21 cellular contexts compared by ENCODE assay signal in the genomic region with DNA sequence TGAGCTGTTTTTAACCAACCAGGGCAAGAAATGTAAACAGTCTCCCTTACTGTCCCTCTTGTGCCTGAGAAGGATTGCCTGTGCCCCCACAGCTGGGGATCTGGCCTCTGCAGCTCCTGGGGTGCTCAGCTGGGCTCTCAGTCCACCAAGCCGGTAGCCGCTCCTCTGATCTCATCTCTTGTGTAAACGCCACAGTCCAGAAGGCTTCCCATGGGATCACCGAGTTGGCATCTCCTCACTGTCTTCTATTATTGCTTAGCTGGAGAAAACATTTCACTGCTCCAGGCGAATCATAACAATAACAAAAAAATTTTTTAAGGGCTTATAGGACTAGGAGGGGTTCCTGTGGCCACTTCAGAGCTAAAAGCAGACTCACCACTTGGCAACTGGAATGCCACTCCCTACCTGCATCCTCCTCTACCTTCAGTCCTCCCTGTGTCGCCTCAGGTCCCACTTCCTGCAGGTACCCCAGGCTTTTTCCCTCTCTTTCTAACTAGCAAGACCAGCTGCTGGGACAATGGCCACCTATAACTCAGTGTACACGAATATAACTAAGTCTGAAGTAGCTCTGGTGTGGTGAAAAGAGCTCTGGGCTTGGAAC.
DNase-seq lines count a peak whose midpoint lies in the region; TF ChIP-seq lines count a peak whose summit lies in the region.
"Had no signal": no experiment of that assay in that cellular context is flagged by ENCODE, and none has a peak within 500 bp of the region (broad histone marks: within the 10 kb centered on the region; RNA-seq: fewer than 3 reads in every experiment).

No MANE protein-coding gene starts in this region.

- no peak for TF ChIP-seq CTCF in fibroblast of pulmonary artery (IDR thresholded peaks at IDR 0.05; ENCODE audit: low read length, missing control alignments)
- no peak for TF ChIP-seq CTCF in WERI-Rb-1 (IDR thresholded peaks at IDR 0.05; ENCODE audit: low read depth, low read length)

- DNase-seq in NCI-H2107 treated with DMSO at 0.1 percent for 48 hours (lab: John Stamatoyannopoulos, UW; ENCODE audit: unreplicated experiment) (peak; percentile 11), NCI-H2107 (lab: John Stamatoyannopoulos, UW) (no peak), T1000 (lab: John Stamatoyannopoulos, UW) (peak; percentile 59), fibroblast of pulmonary artery (ENCODE audit: low read depth) (peak; percentile 45), smooth muscle cell of the brain vasculature (ENCODE audit: low read depth, low spot score) (peak; percentile 88), NCI-H1436 treated with DMSO at 0.1 percent for 48 hours (lab: John Stamatoyannopoulos, UW) (no peak), WERI-Rb-1 (no peak)
- no peak for DNase-seq in activated CD4-positive, alpha-beta memory T cell treated with anti-CD3 and anti-CD28 coated beads for 36 hours
- DNase-seq: activated CD4-positive, alpha-beta T cell treated with anti-CD3 and anti-CD28 coated beads for 1 hour; C1 segment of cervical spinal cord; dorsolateral prefrontal cortex; esophagus squamous epithelium; hippocampal formation; left cardiac atrium; NCI-H1048; occipital lobe had no signal

- H3K4me1 Mint-ChIP-seq in activated CD4-positive, alpha-beta memory T cell treated with anti-CD3 and anti-CD28 coated beads for 36 hours (ENCODE audit: low read depth) = no peaks in the 10 kb centered on the region
- H3K4me1 Mint-ChIP-seq: IgD-negative memory B cell had no signal

- H3K27ac ChIP-seq in WERI-Rb-1 = no peak overlapping the region
- H3K27ac ChIP-seq: dorsolateral prefrontal cortex, esophagus squamous epithelium, SJSA1, skin epidermis, tibial nerve had no signal

- H3K27ac Mint-ChIP-seq in activated CD4-positive, alpha-beta memory T cell treated with anti-CD3 and anti-CD28 coated beads for 36 hours = no peak overlapping the region
- H3K27ac Mint-ChIP-seq: IgD-negative memory B cell; T-helper 2 cell treated with Interferon-gamma antibody and Interleukin-4, amounts not matched to agents 5 μg/mL and 100 μg/mL, for 36 hours had no signal

- no peaks in the 10 kb centered on the region for H3K9me3 ChIP-seq in WERI-Rb-1 (ENCODE audit: severe bottlenecking)
- H3K9me3 ChIP-seq: esophagus squamous epithelium, SJSA1, tibial nerve had no signal

- H3K9me3 Mint-ChIP-seq in activated CD4-positive, alpha-beta memory T cell treated with anti-CD3 and anti-CD28 coated beads for 36 hours = no peaks in the 10 kb centered on the region
- H3K9me3 Mint-ChIP-seq: T-helper 2 cell treated with Interferon-gamma antibody and Interleukin-4, amounts not matched to agents 5 μg/mL and 100 μg/mL, for 36 hours had no signal

- H3K4me3 Mint-ChIP-seq in activated CD4-positive, alpha-beta memory T cell treated with anti-CD3 and anti-CD28 coated beads for 36 hours = no peak overlapping the region
- H3K4me3 Mint-ChIP-seq: IgD-negative memory B cell; T-helper 2 cell treated with Interferon-gamma antibody and Interleukin-4, amounts not matched to agents 5 μg/mL and 100 μg/mL, for 36 hours had no signal

- H3K27me3 ChIP-seq in WERI-Rb-1 (ENCODE audit: insufficient read depth, low read depth, severe bottlenecking) = no peaks in the 10 kb centered on the region
- H3K27me3 ChIP-seq: tibial nerve had no signal

- POLR2A ChIA-PET in activated CD4-positive, alpha-beta memory T cell treated with anti-CD3 and anti-CD28 coated beads for 36 hours (lab: Charles Lee) = no interaction called here

- no peaks in the 10 kb centered on the region for H3K36me3 ChIP-seq in WERI-Rb-1
- H3K36me3 ChIP-seq: esophagus squamous epithelium, SJSA1, tibial nerve had no signal

- peaks cover 1% of the 10 kb centered on the region for H3K27me3 Mint-ChIP-seq in activated CD4-positive, alpha-beta memory T cell treated with anti-CD3 and anti-CD28 coated beads for 36 hours

- no peaks in the 10 kb centered on the region for H3K36me3 Mint-ChIP-seq in activated CD4-positive, alpha-beta memory T cell treated with anti-CD3 and anti-CD28 coated beads for 36 hours

- CTCF ChIA-PET in activated CD4-positive, alpha-beta memory T cell treated with anti-CD3 and anti-CD28 coated beads for 36 hours (lab: Charles Lee) = interaction anchor here (1.4 to 2.5 kb wide), 3 partner anchors 35 to 310 kb away, joined by 3 to 8 read pairs (median 4); no protein-coding TSS in a partner anchor

- intact Hi-C loops in activated CD4-positive, alpha-beta memory T cell treated with anti-CD3 and anti-CD28 coated beads for 36 hours (cut with micrococcal nuclease) = no loop called here

- no peak overlapping the region for H3K4me3 ChIP-seq in fibroblast of pulmonary artery (replicated peaks; ENCODE audit: low read depth, low read length)
- no peak overlapping the region for H3K4me3 ChIP-seq in WERI-Rb-1 (ENCODE audit: low read depth, low read length)
- H3K4me3 ChIP-seq: dorsolateral prefrontal cortex, esophagus squamous epithelium, SJSA1, skin epidermis, tibial nerve had no signal

Comparison
In these comparisons a context has a peak if more than half of its experiments do, and no peak if none do; other contexts are left out.
1. DNase-seq: peak in NCI-H2107 treated with DMSO at 0.1 percent for 48 hours (single experiment), T1000 (single experiment), fibroblast of pulmonary artery (single experiment) and smooth muscle cell of the brain vasculature (single experiment); none in NCI-H2107 (single experiment), activated CD4-positive, alpha-beta memory T cell treated with anti-CD3 and anti-CD28 coated beads for 36 hours (single experiment), NCI-H1436 treated with DMSO at 0.1 percent for 48 hours (single experiment) and WERI-Rb-1 (single experiment).